In genomic region chr2:20511130-20511529, GRCh38 we compare ENCODE assay signal across 16 cellular contexts.
DNase-seq lines count a peak whose midpoint lies in the region; ATAC-seq and TF ChIP-seq lines count a peak whose summit lies in the region.
"Had no signal": no experiment of that assay in that cellular context is flagged by ENCODE, and none has a peak within 500 bp of the region (broad histone marks: within the 10 kb centered on the region; RNA-seq: fewer than 3 reads in every experiment).

No MANE protein-coding gene starts in this region.

- H3K4me3 ChIP-seq in breast epithelium = no peak overlapping the region
- H3K4me3 ChIP-seq in hepatocyte = no peak overlapping the region
- H3K4me3 ChIP-seq: GM12878, GM23248 had no signal

- H2AFZ ChIP-seq in hepatocyte = no peak overlapping the region
- H2AFZ ChIP-seq: GM23248 had no signal

- no peaks in the 10 kb centered on the region for H3K9me2 ChIP-seq in hepatocyte (replicated peaks; ENCODE audit: insufficient read depth)

- H3K27ac Mint-ChIP-seq in MCF 10A (ENCODE audit: low read depth, unreplicated experiment) (peak overlapping the region; percentile 88), brain (peak overlapping the region in 3 of 5 experiments; percentile 3 to 41 (median 27)), neural crest cell (ENCODE audit: unreplicated experiment) (no peak overlapping the region)
- H3K27ac Mint-ChIP-seq in natural killer cell treated with Interleukin-12 subunit alpha and Interleukin-12 subunit beta and Interleukin-15 and Interleukin-18, amount 100 ng/mL, for 72 hours = no peak overlapping the region
- H3K27ac Mint-ChIP-seq: CD14-positive monocyte had no signal

- no TSS peak for BruUV-seq in MCF 10A (replicated peaks; lab: Mats Ljungman, UMichigan)

- intact Hi-C loops in MCF 10A (cut with micrococcal nuclease) (no loop called here), breast epithelium (cut with DNase I; ENCODE audit: low total_unique reads) (no loop called here)

- no peak overlapping the region for H3K4me2 ChIP-seq in hepatocyte

- no peak for DNase-seq in MCF 10A (ENCODE audit: unreplicated experiment)
- DNase-seq in breast epithelium (ENCODE audit: low spot score in 2 of 2) = no peak
- no peak for DNase-seq in neural crest cell (ENCODE audit: low read depth, low spot score)
- DNase-seq in natural killer cell treated with Interleukin-12 subunit alpha and Interleukin-12 subunit beta and Interleukin-15 and Interleukin-18, amount 100 ng/mL, for 72 hours (ENCODE audit: low spot score) = no peak
- no peak for DNase-seq in NCI-H524 treated with DMSO at 0.1 percent for 48 hours (lab: John Stamatoyannopoulos, UW)
- DNase-seq in hepatocyte (ENCODE audit: low spot score) = no peak
- DNase-seq: CD8-positive, alpha-beta memory T cell; DMS 273 treated with DMSO at 0.1 percent for 48 hours; DMS79; GM23248; H7 had no signal

- no peaks in the 10 kb centered on the region for H4K20me1 ChIP-seq in hepatocyte (ENCODE audit: insufficient read depth, poor library complexity, severe bottlenecking)

- no peaks in the 10 kb centered on the region for H3K79me2 ChIP-seq in hepatocyte

- H3K9me3 ChIP-seq in breast epithelium (no peaks in the 10 kb centered on the region), hepatocyte (ENCODE audit: low read depth) (no peaks in the 10 kb centered on the region)

- 88% methylated on average over 5 of the region's 5 CpGs for WGBS in hepatocyte (ENCODE audit: low lambda C conversion rate, missing lambda C conversion rate)

- H3K27me3 ChIP-seq in breast epithelium (no peaks in the 10 kb centered on the region), hepatocyte (no peaks in the 10 kb centered on the region)

- no peak for TF ChIP-seq POLR2A in breast epithelium (IDR thresholded peaks at IDR 0.05)

- POLR2A ChIA-PET in MCF 10A (lab: Yijun Ruan, JAX) = interaction anchor here (0.6 to 1.4 kb wide), 4 partner anchors 9 to 81 kb away, joined by 3 to 9 read pairs (median 4); no protein-coding TSS in a partner anchor

- H3K9me3 Mint-ChIP-seq in MCF 10A (ENCODE audit: unreplicated experiment) (no peaks in the 10 kb centered on the region), brain (peaks cover 3 to 12% (median 7%) of the 10 kb centered on the region in 5 experiments), neural crest cell (peaks cover 8% of the 10 kb centered on the region)
- H3K9me3 Mint-ChIP-seq in natural killer cell treated with Interleukin-12 subunit alpha and Interleukin-12 subunit beta and Interleukin-15 and Interleukin-18, amount 100 ng/mL, for 72 hours = no peaks in the 10 kb centered on the region

- H3K4me3 Mint-ChIP-seq in MCF 10A (ENCODE audit: unreplicated experiment) (no peak overlapping the region), brain (no peak overlapping the region), neural crest cell (peak overlapping the region; percentile 24)
- H3K4me3 Mint-ChIP-seq in natural killer cell treated with Interleukin-12 subunit alpha and Interleukin-12 subunit beta and Interleukin-15 and Interleukin-18, amount 100 ng/mL, for 72 hours = no peak overlapping the region
- H3K4me3 Mint-ChIP-seq: CD14-positive monocyte; CD8-positive, alpha-beta memory T cell had no signal

- CTCF ChIA-PET in MCF 10A (lab: Yijun Ruan, JAX) = interaction anchor here (0.7 to 1.6 kb wide), 8 partner anchors 27 to 192 kb away, joined by 3 to 5 read pairs (median 4); partner anchors contain the start of gene HS1BP3

- H3K36me3 ChIP-seq in breast epithelium = no peaks in the 10 kb centered on the region
- no peaks in the 10 kb centered on the region for H3K36me3 ChIP-seq in hepatocyte (replicated peaks; ENCODE audit: insufficient read depth, low read depth)

- no peak for TF ChIP-seq CTCF in MCF 10A (IDR thresholded peaks at IDR 0.05; ENCODE audit: unreplicated experiment)
- TF ChIP-seq CTCF in breast epithelium (IDR thresholded peaks at IDR 0.05) = no peak
- no peak for TF ChIP-seq CTCF in brain (conservative IDR thresholded peaks at IDR 0.05)
- no peak for TF ChIP-seq CTCF in neural crest cell (conservative IDR thresholded peaks at IDR 0.05)
- no peak for TF ChIP-seq CTCF in hepatocyte (IDR thresholded peaks at IDR 0.05; ENCODE audit: poor library complexity)

- H3K27ac ChIP-seq in breast epithelium (peak overlapping the region in 1 of 2 donors; percentile 64), hepatocyte (no peak overlapping the region)
- H3K27ac ChIP-seq: GM23248 had no signal

- H3K4me1 Mint-ChIP-seq in MCF 10A (ENCODE audit: insufficient read depth, unreplicated experiment) (peaks cover 42% of the 10 kb centered on the region), brain (peaks cover 37% of the 10 kb centered on the region), neural crest cell (peaks cover 55% of the 10 kb centered on the region)
- H3K4me1 Mint-ChIP-seq in natural killer cell treated with Interleukin-12 subunit alpha and Interleukin-12 subunit beta and Interleukin-15 and Interleukin-18, amount 100 ng/mL, for 72 hours (ENCODE audit: low read depth in 2 of 2) = peaks cover 7 to 9% of the 10 kb centered on the region in 2 donors
- H3K4me1 Mint-ChIP-seq: CD14-positive monocyte; CD8-positive, alpha-beta memory T cell had no signal

- H3K4me1 ChIP-seq in breast epithelium = peaks cover 0 to 5% of the 10 kb centered on the region in 2 donors
- peaks cover 5% of the 10 kb centered on the region for H3K4me1 ChIP-seq in hepatocyte (ENCODE audit: insufficient read depth)

- no peak for ATAC-seq in natural killer cell treated with Interleukin-12 subunit alpha and Interleukin-12 subunit beta and Interleukin-15 and Interleukin-18, amount 100 ng/mL, for 72 hours
- ATAC-seq in HG03439 (IDR thresholded peaks at IDR 0.05; ENCODE audit: unreplicated experiment) = no peak
- ATAC-seq: GM12878, HepG2 had no signal

- H3K27me3 Mint-ChIP-seq in MCF 10A (ENCODE audit: insufficient read depth, unreplicated experiment) (no peaks in the 10 kb centered on the region), brain (peaks cover 6% of the 10 kb centered on the region), neural crest cell (ENCODE audit: low read depth) (no peaks in the 10 kb centered on the region)
- peaks cover 12 to 13% of the 10 kb centered on the region in 2 donors for H3K27me3 Mint-ChIP-seq in natural killer cell treated with Interleukin-12 subunit alpha and Interleukin-12 subunit beta and Interleukin-15 and Interleukin-18, amount 100 ng/mL, for 72 hours

- H3K36me3 Mint-ChIP-seq in MCF 10A (ENCODE audit: insufficient read depth, unreplicated experiment) = peaks cover 6% of the 10 kb centered on the region
- no peaks in the 10 kb centered on the region for H3K36me3 Mint-ChIP-seq in brain
- H3K36me3 Mint-ChIP-seq in neural crest cell (ENCODE audit: low read depth) = no peaks in the 10 kb centered on the region
- H3K36me3 Mint-ChIP-seq in natural killer cell treated with Interleukin-12 subunit alpha and Interleukin-12 subunit beta and Interleukin-15 and Interleukin-18, amount 100 ng/mL, for 72 hours = peaks cover 6% of the 10 kb centered on the region
- H3K36me3 Mint-ChIP-seq: CD14-positive monocyte; CD8-positive, alpha-beta memory T cell had no signal

Comparison
In these comparisons a context has a peak if more than half of its experiments do, and no peak if none do; other contexts are left out.
1. H3K27ac Mint-ChIP-seq: peak in MCF 10A (single experiment) and brain (3 of 5); none in neural crest cell (single experiment) and natural killer cell treated with Interleukin-12 subunit alpha and Interleukin-12 subunit beta and Interleukin-15 and Interleukin-18, amount 100 ng/mL, for 72 hours (0 of 2).